14 cellular contexts compared by ENCODE assay signal in genomic region chr12:99381992-99382391, GRCh38.
DNase-seq lines count a peak whose midpoint lies in the region; ATAC-seq and TF ChIP-seq lines count a peak whose summit lies in the region.
"Had no signal": no experiment of that assay in that cellular context is flagged by ENCODE, and none has a peak within 500 bp of the region (broad histone marks: within the 10 kb centered on the region; RNA-seq: fewer than 3 reads in every experiment).

No MANE protein-coding gene starts in this region.

- H3K4me2 ChIP-seq in hepatocyte, result no peak overlapping the region

- H3K4me1 ChIP-seq in hepatocyte (ENCODE audit: insufficient read depth) (no peaks in the 10 kb centered on the region), gastrocnemius medialis (no peaks in the 10 kb centered on the region)
- H3K4me1 ChIP-seq: suprapubic skin had no signal

- H2AFZ ChIP-seq in hepatocyte, result no peak overlapping the region

- WGBS in hepatocyte (ENCODE audit: low lambda C conversion rate, missing lambda C conversion rate), result 86% methylated on average over 2 of the region's 2 CpGs

- H3K79me2 ChIP-seq in hepatocyte, result no peaks in the 10 kb centered on the region

- in situ Hi-C loops in gastrocnemius medialis (cut with MboI; ENCODE audit: low sequenced_read_pairs in 4 of 4), result no loop called here

- H3K27me3 ChIP-seq in hepatocyte, result no peaks in the 10 kb centered on the region
- H3K27me3 ChIP-seq in gastrocnemius medialis, result no peaks in the 10 kb centered on the region
- H3K27me3 ChIP-seq: suprapubic skin had no signal

- no peaks in the 10 kb centered on the region for H3K9me3 ChIP-seq in hepatocyte (ENCODE audit: low read depth)
- no peaks in the 10 kb centered on the region for H3K9me3 ChIP-seq in gastrocnemius medialis
- H3K9me3 ChIP-seq: suprapubic skin had no signal

- ATAC-seq in GM19043 (IDR thresholded peaks at IDR 0.05; ENCODE audit: low read depth, unreplicated experiment), result peak; percentile 86
- peak; percentile 85 for ATAC-seq in HG02642 (IDR thresholded peaks at IDR 0.05; ENCODE audit: poor library complexity, unreplicated experiment)
- ATAC-seq in HG03460 (IDR thresholded peaks at IDR 0.05; ENCODE audit: unreplicated experiment), result peak; percentile 95
- ATAC-seq in gastrocnemius medialis, result no peak
- ATAC-seq: Panc1 had no signal

- H3K9me2 ChIP-seq in hepatocyte (replicated peaks; ENCODE audit: insufficient read depth), result no peaks in the 10 kb centered on the region

- intact Hi-C loops in gastrocnemius medialis (cut with DNase I; ENCODE audit: low total_unique reads), result no loop called here

- H3K36me3 ChIP-seq in hepatocyte (replicated peaks; ENCODE audit: insufficient read depth, low read depth) (no peaks in the 10 kb centered on the region), gastrocnemius medialis (no peaks in the 10 kb centered on the region)
- H3K36me3 ChIP-seq: suprapubic skin had no signal

- DNase-seq in COLO829 (ENCODE audit: low spot score), result peak; percentile 33
- no peak for DNase-seq in hepatocyte (ENCODE audit: low spot score)
- no peak for DNase-seq in gastrocnemius medialis
- no peak for DNase-seq in NCI-H2029 treated with DMSO at 0.1 percent for 48 hours (lab: John Stamatoyannopoulos, UW)
- no peak for DNase-seq in retina
- DNase-seq: activated naive CD4-positive, alpha-beta T cell; endodermal cell; KG1; stimulated activated CD4-positive, alpha-beta T cell treated with anti-CD3 and anti-CD28 coated beads, Interleukin-1b, Interleukin-23, amount 100 ng/mL, for 48 hours had no signal

- H4K20me1 ChIP-seq in hepatocyte (ENCODE audit: insufficient read depth, poor library complexity, severe bottlenecking), result no peaks in the 10 kb centered on the region

- TF ChIP-seq POLR2A in gastrocnemius medialis (IDR thresholded peaks at IDR 0.05), result no peak

- H3K27ac ChIP-seq in hepatocyte (no peak overlapping the region), gastrocnemius medialis (no peak overlapping the region)
- H3K27ac ChIP-seq: suprapubic skin had no signal

- TF ChIP-seq CTCF in hepatocyte (IDR thresholded peaks at IDR 0.05; ENCODE audit: poor library complexity) (no peak), gastrocnemius medialis (IDR thresholded peaks at IDR 0.05 in 4 of 5, conservative IDR thresholded peaks at IDR 0.05 in 1 of 5) (no peak)

- H3K4me3 ChIP-seq in hepatocyte (no peak overlapping the region), gastrocnemius medialis (no peak overlapping the region)
- H3K4me3 ChIP-seq: suprapubic skin had no signal

Comparison
In these comparisons a context has a peak if more than half of its experiments do, and no peak if none do; other contexts are left out.
1. ATAC-seq: peak in GM19043 (single experiment), HG02642 (single experiment) and HG03460 (single experiment); none in gastrocnemius medialis (0 of 2).